ENCODE assay signal across 7 cellular contexts in the genomic region with DNA sequence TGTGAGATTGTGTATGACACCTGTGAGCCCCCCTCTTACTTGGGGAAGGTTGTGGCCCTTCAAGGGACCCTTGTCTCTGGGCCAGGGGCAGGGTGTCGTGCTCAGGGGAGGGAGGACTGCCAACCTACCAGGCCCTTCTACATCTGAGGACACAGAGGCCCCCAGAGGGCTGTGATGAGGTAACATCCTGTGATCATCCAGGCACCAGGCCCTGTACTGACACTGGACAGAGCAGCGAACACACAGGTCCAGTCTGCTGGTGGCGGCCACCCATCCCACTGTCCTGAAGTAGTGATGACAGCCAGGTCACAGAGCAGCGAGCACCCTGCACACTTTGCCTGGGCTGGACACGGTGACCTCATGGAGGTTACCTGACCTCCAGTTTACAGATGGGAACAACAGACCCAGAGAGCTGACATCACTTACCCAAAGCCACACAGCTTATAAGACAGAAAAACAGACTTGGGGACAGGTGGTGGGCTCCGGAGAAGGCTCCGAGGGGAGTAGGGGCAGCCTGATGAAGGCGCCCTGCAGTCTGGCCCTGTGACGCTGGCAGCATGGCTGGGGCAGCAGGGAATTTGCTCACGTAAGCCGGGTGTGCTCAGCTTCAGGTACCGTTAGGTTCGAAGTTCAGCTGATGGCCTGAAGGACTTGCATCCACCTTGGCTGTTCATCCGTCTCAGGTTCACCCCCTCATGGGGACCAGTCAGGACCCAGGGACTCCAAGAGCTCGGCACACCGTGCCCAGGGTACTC. TPM values are rescaled to one million over a fixed set of nuclear protein-coding genes. Genes with fewer than 3 reads are reported as not detected.
DNase-seq lines count a peak whose midpoint lies in the region; ATAC-seq and TF ChIP-seq lines count a peak whose summit lies in the region.
"Not testable (repeated sequence)": the region's sequence is repeated elsewhere in the genome, so short reads cannot be mapped to it uniquely, and the experiment has no call there.

No MANE protein-coding gene starts in this region.

- peaks cover 11% of the 10 kb centered on the region for H3K27me3 Mint-ChIP-seq in HFFc6 (ENCODE audit: insufficient read depth)
- peaks cover 18% of the 10 kb centered on the region for H3K27me3 Mint-ChIP-seq in endodermal cell (ENCODE audit: insufficient read depth)

- not testable (repeated sequence) for H3K9me3 ChIP-seq in ascending aorta; endodermal cell (ENCODE audit: control insufficient read depth, low read length); psoas muscle; suprapubic skin

- H3K36me3 ChIP-seq in ascending aorta (peaks cover 21 to 31% of the 10 kb centered on the region in 2 donors), psoas muscle (ENCODE audit: insufficient read depth in 1 of 2, low read depth in 1 of 2) (peaks cover 0 to 39% of the 10 kb centered on the region in 2 donors), suprapubic skin (peaks cover 40% of the 10 kb centered on the region)
- not testable (repeated sequence) for H3K36me3 ChIP-seq in endodermal cell (ENCODE audit: control insufficient read depth, insufficient read depth, low read length)

- intact Hi-C loops in ascending aorta (cut with DNase I) (loop anchor here (10.0 kb wide), 1 partner anchor 61 kb away; a partner anchor contains a TSS), psoas muscle (cut with DNase I) (loop anchor here (5.0 to 10.0 kb wide), 3 partner anchors 59 to 199 kb away; a partner anchor contains a TSS)
- intact Hi-C loops in left colon (cut with DNase I, micrococcal nuclease): not testable (repeated sequence)

- whole genome bisulfite sequencing in endodermal cell (ENCODE audit: insufficient coverage in 1 of 2, insufficient read length in 1 of 2), 2 experiments: 75 to 92% methylated on average over 3 to 8 of the region's 16 CpGs
- WGBS in psoas muscle, 3 donors: 75 to 87% (median 78%) methylated on average over 11 to 14 of the region's 16 CpGs
- WGBS in suprapubic skin: 88% methylated on average over 7 of the region's 16 CpGs

- not testable (repeated sequence) for TF ChIP-seq POLR2A in suprapubic skin (IDR thresholded peaks at IDR 0.05)

- not testable (repeated sequence) for H3K9me3 Mint-ChIP-seq in HFFc6, endodermal cell

- not testable (repeated sequence) for H3K9ac ChIP-seq in endodermal cell (ENCODE audit: extremely low read depth, low read length, poor library complexity, severe bottlenecking)

- H3K4me3 Mint-ChIP-seq in HFFc6, endodermal cell: not testable (repeated sequence)

- not testable (repeated sequence) for DNase-seq in HFFc6, left colon
- peak; percentile 51 for DNase-seq in activated CD8-positive, alpha-beta memory T cell treated with anti-CD3 and anti-CD28 coated beads, Interleukin-2, amount 50 U/mL, for 48 hours
- DNase-seq in ascending aorta (ENCODE audit: low spot score in 2 of 2) (peak in 1 of 2 donors; percentile 64), endodermal cell (peak; percentile 49), psoas muscle (peak; percentile 23 to 58), suprapubic skin (ENCODE audit: low spot score in 2 of 2) (peak; percentile 50 to 69)

- H3K4me3 ChIP-seq in ascending aorta; endodermal cell (ENCODE audit: low read length); psoas muscle; suprapubic skin: not testable (repeated sequence)

- not testable (repeated sequence) for TF ChIP-seq CTCF in HFFc6 (IDR thresholded peaks at IDR 0.05); ascending aorta (IDR thresholded peaks at IDR 0.05); endodermal cell (conservative IDR thresholded peaks at IDR 0.05); psoas muscle (IDR thresholded peaks at IDR 0.05); suprapubic skin (IDR thresholded peaks at IDR 0.05)

- peak overlapping the region; percentile 57; the same call in 1 of the 2 replicates for H3K27ac Mint-ChIP-seq in HFFc6
- not testable (repeated sequence) for H3K27ac Mint-ChIP-seq in endodermal cell

- TF ChIP-seq EP300 in suprapubic skin (IDR thresholded peaks at IDR 0.05): not testable (repeated sequence)

- peak; percentile 10 for ATAC-seq in left colon
- peak in 3 of 4 donors; percentile 13 to 39 (median 35) for ATAC-seq in psoas muscle

- not testable (repeated sequence) for H3K27me3 ChIP-seq in ascending aorta; endodermal cell (ENCODE audit: control insufficient read depth, insufficient read depth, low read length, poor library complexity, severe bottlenecking); psoas muscle (ENCODE audit: insufficient read depth in 3 of 3, low read length in 2 of 3); suprapubic skin

- H3K4me1 Mint-ChIP-seq in HFFc6 (ENCODE audit: low read depth); endodermal cell: not testable (repeated sequence)

- not testable (repeated sequence) for H3K36me3 Mint-ChIP-seq in HFFc6 (ENCODE audit: low read depth); endodermal cell (ENCODE audit: low read depth)

- H3K4me1 ChIP-seq in ascending aorta (peaks cover 1 to 12% of the 10 kb centered on the region in 2 donors), suprapubic skin (peaks cover 12% of the 10 kb centered on the region)
- not testable (repeated sequence) for H3K4me1 ChIP-seq in endodermal cell (ENCODE audit: control insufficient read depth, insufficient read depth, low read length); psoas muscle

- H3K27ac ChIP-seq in ascending aorta: peak overlapping the region; percentile 39 to 50
- not testable (repeated sequence) for H3K27ac ChIP-seq in endodermal cell (ENCODE audit: low read depth, low read length); psoas muscle; suprapubic skin

RNA-seq across cellular contexts. Expression of a gene that starts 30.9 kb away (rescaled TPM):
- total RNA-seq in HFFc6 (2021; fragmentation: NEBNext Ultra II Directional; extraction: Animal tissue kit (Norgen Biotek cat#: 25700)): 100 to 1,000 TPM; 177 to 221 (median 184) TPM
- 294 TPM for total RNA-seq in ascending aorta
- 10 to 100 TPM; 31.6 to 37.6 TPM for total RNA-seq in endodermal cell
- polyA plus RNA-seq in endodermal cell (2013, experiment 1 of 2): 18.6 TPM
- 17.7 TPM for polyA plus RNA-seq in endodermal cell (2013, experiment 2 of 2)
- 10 to 100 TPM; 74.2 to 75.8 TPM for total RNA-seq in left colon
- 100 to 1,000 TPM in 2 of 4 donors, 10 to 100 TPM in 2; 64.4 to 126 (median 107) TPM for total RNA-seq in psoas muscle
- 100 to 1,000 TPM in 2 of 3 donors, 10 to 100 TPM in 1; 86.3 to 229 (median 146) TPM for polyA plus RNA-seq in psoas muscle
- 10 to 100 TPM; 54.5 to 97.4 (median 72.9) TPM for total RNA-seq in suprapubic skin
